ENCODE assay signal across 15 cellular contexts in genomic region chrX:119240356-119240755, GRCh38. TPM values are rescaled to one million over a fixed set of nuclear protein-coding genes. Genes with fewer than 3 reads are reported as not detected.
DNase-seq lines count a peak whose midpoint lies in the region; ATAC-seq, FAIRE-seq and TF ChIP-seq lines count a peak whose summit lies in the region.
"Had no signal": no experiment of that assay in that cellular context is flagged by ENCODE, and none has a peak within 500 bp of the region (broad histone marks: within the 10 kb centered on the region; RNA-seq: fewer than 3 reads in every experiment).

No MANE protein-coding gene starts in this region.

- peaks cover 0 to 10% of the 10 kb centered on the region in 2 donors for H3K4me1 ChIP-seq in small intestine (ENCODE audit: control insufficient read depth in 2 of 2, insufficient read depth in 1 of 2, low read depth in 1 of 2, low read length in 1 of 2)
- H3K4me1 ChIP-seq: gastrocnemius medialis had no signal

- H4K20me1 ChIP-seq in neural cell (ENCODE audit: insufficient read depth) = no peaks in the 10 kb centered on the region

- FAIRE-seq in small intestine (lab: Jason Lieb, UNC) = no peak

- H3K36me3 ChIP-seq in MG63 (peaks cover 37% of the 10 kb centered on the region), neural cell (ENCODE audit: insufficient read depth, low read length) (no peaks in the 10 kb centered on the region), small intestine (ENCODE audit: control insufficient read depth in 2 of 2, insufficient read depth in 2 of 2, low read length in 2 of 2) (peaks cover 0 to 2% of the 10 kb centered on the region in 2 donors)
- H3K36me3 ChIP-seq: gastrocnemius medialis had no signal

- ATAC-seq in GM18867 (IDR thresholded peaks at IDR 0.05; ENCODE audit: unreplicated experiment) = no peak
- ATAC-seq: activated T-cell treated with anti-CD3 and anti-CD28 coated beads, Interleukin-2, amount 50 U/mL, for 72 hours had no signal

- TF ChIP-seq CTCF in AG10803 (conservative IDR thresholded peaks at IDR 0.05; ENCODE audit: low read length) = no peak
- no peak for TF ChIP-seq CTCF in neural cell (IDR thresholded peaks at IDR 0.05; ENCODE audit: poor library complexity, severe bottlenecking)
- TF ChIP-seq CTCF in GM20000 (IDR thresholded peaks at IDR 0.05; ENCODE audit: extremely low read depth, missing control alignments) = no peak

- WGBS in small intestine, 3 donors = 70 to 84% (median 75%) methylated on average over 3 of the region's 3 CpGs

- H3K9me2 ChIP-seq in neural cell (ENCODE audit: insufficient read depth, low read length) = no peaks in the 10 kb centered on the region

- H3K79me2 ChIP-seq in neural cell (replicated peaks; ENCODE audit: insufficient read depth, low read length) = peaks cover 37% of the 10 kb centered on the region

- H3F3A ChIP-seq in neural cell (ENCODE audit: insufficient read depth, low read length, poor library complexity, severe bottlenecking) = no peaks in the 10 kb centered on the region

- no peak overlapping the region for H3K9ac ChIP-seq in neural cell (ENCODE audit: low read length)

- H3K27me3 ChIP-seq in MG63 (no peaks in the 10 kb centered on the region), neural cell (ENCODE audit: insufficient read depth, low read depth, low read length) (no peaks in the 10 kb centered on the region), small intestine (ENCODE audit: control insufficient read depth in 2 of 2, insufficient read depth in 2 of 2, low read length in 2 of 2) (no peaks in the 10 kb centered on the region)
- H3K27me3 ChIP-seq: SJSA1 had no signal

- no peak overlapping the region for H3K4me2 ChIP-seq in neural cell (ENCODE audit: low read length)

- TF ChIP-seq EP300 in neural cell (conservative IDR thresholded peaks at IDR 0.05; ENCODE audit: poor library complexity, severe bottlenecking) = no peak

- DNase-seq in AG10803 (ENCODE audit: low read depth) = peak; percentile 89
- peak; percentile 47 for DNase-seq in MG63
- peak; percentile 73 for DNase-seq in dedifferentiated amniotic fluid mesenchymal stem cell (ENCODE audit: extremely low spot score)
- DNase-seq in GM20000 (ENCODE audit: low spot score) = no peak
- no peak for DNase-seq in GF-D8 (lab: John Stamatoyannopoulos, UW)
- DNase-seq in small intestine = no peak
- DNase-seq: activated CD4-positive, CD25-positive, alpha-beta regulatory T cell; activated T-cell treated with anti-CD3 and anti-CD28 coated beads, Interleukin-2, amount 50 U/mL, for 72 hours; CD4-positive, CD25-positive, alpha-beta regulatory T cell; gastrocnemius medialis; NCI-H82; nucleus accumbens had no signal

- H3K9me3 ChIP-seq in MG63 = no peaks in the 10 kb centered on the region
- no peaks in the 10 kb centered on the region for H3K9me3 ChIP-seq in neural cell (ENCODE audit: low read length)
- H3K9me3 ChIP-seq in small intestine (ENCODE audit: control insufficient read depth, low read depth) = no peaks in the 10 kb centered on the region
- H3K9me3 ChIP-seq: gastrocnemius medialis, SJSA1 had no signal

- TF ChIP-seq RAD21 in neural cell (conservative IDR thresholded peaks at IDR 0.05) = no peak

- H2AFZ ChIP-seq in neural cell (ENCODE audit: low read depth, low read length) = no peak overlapping the region

- H3K4me3 ChIP-seq in AG10803 (ENCODE audit: low read length) = no peak overlapping the region; the same call in none of the 2 replicates
- H3K4me3 ChIP-seq in MG63 = no peak overlapping the region
- peak overlapping the region; percentile 89 for H3K4me3 ChIP-seq in neural cell (ENCODE audit: low read length)
- no peak overlapping the region for H3K4me3 ChIP-seq in small intestine (ENCODE audit: low read depth in 1 of 2, low read length in 2 of 2)
- H3K4me3 ChIP-seq: gastrocnemius medialis, SJSA1 had no signal

- H3K27ac ChIP-seq in neural cell (ENCODE audit: low read length) (no peak overlapping the region), small intestine (ENCODE audit: low read depth in 1 of 2, low read length in 1 of 2) (no peak overlapping the region)
- H3K27ac ChIP-seq: gastrocnemius medialis, SJSA1 had no signal

TF ChIP-seq in neural cell, 6 proteins besides CTCF, POLR2A, EP300 and RAD21:
- TF ChIP-seq POLR2AphosphoS5 (IDR thresholded peaks at IDR 0.05) (no peak), SMC3 (conservative IDR thresholded peaks at IDR 0.05; ENCODE audit: poor library complexity) (no peak), MXI1 (conservative IDR thresholded peaks at IDR 0.05; ENCODE audit: poor library complexity, severe bottlenecking) (no peak), TAF1 (IDR thresholded peaks at IDR 0.05; ENCODE audit: low read depth) (no peak), EZH2 (IDR thresholded peaks at IDR 0.05; ENCODE audit: borderline replicate concordance, insufficient read depth, low read length, poor library complexity, severe bottlenecking) (no peak)
- TF ChIP-seq, protein P1, sequence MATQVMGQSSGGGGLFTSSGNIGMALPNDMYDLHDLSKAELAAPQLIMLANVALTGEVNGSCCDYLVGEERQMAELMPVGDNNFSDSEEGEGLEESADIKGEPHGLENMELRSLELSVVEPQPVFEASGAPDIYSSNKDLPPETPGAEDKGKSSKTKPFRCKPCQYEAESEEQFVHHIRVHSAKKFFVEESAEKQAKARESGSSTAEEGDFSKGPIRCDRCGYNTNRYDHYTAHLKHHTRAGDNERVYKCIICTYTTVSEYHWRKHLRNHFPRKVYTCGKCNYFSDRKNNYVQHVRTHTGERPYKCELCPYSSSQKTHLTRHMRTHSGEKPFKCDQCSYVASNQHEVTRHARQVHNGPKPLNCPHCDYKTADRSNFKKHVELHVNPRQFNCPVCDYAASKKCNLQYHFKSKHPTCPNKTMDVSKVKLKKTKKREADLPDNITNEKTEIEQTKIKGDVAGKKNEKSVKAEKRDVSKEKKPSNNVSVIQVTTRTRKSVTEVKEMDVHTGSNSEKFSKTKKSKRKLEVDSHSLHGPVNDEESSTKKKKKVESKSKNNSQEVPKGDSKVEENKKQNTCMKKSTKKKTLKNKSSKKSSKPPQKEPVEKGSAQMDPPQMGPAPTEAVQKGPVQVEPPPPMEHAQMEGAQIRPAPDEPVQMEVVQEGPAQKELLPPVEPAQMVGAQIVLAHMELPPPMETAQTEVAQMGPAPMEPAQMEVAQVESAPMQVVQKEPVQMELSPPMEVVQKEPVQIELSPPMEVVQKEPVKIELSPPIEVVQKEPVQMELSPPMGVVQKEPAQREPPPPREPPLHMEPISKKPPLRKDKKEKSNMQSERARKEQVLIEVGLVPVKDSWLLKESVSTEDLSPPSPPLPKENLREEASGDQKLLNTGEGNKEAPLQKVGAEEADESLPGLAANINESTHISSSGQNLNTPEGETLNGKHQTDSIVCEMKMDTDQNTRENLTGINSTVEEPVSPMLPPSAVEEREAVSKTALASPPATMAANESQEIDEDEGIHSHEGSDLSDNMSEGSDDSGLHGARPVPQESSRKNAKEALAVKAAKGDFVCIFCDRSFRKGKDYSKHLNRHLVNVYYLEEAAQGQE (IDR thresholded peaks at IDR 0.05; ENCODE audit: borderline replicate concordance) = no peak
TF ChIP-seq in neural cell: peak in this region for 0.

RNA-seq across cellular contexts. Expression of gene PGRMC1, which starts 4.3 kb away (rescaled TPM):
- 120 and 147 TPM in 2 replicates for total RNA-seq in MG63 (2014; rRNA removed; shearing (Covaris generic); ENCODE audit: low replicate concordance)
- polyA plus RNA-seq in neural cell (667 and 672 TPM in 2 replicates), small intestine (100 to 1,000 TPM in 2 of 3 donors, 10 to 100 TPM in 1; 97.0 to 115 (median 103) TPM)
- polyA minus RNA-seq in neural cell = 399 and 408 TPM in 2 replicates

Comparison
In these comparisons a context has a peak if more than half of its experiments do, and no peak if none do; other contexts are left out.
1. DNase-seq: peak in AG10803 (single experiment), MG63 (single experiment) and dedifferentiated amniotic fluid mesenchymal stem cell (single experiment); none in GM20000 (single experiment), GF-D8 (single experiment) and small intestine (single experiment).